1 cellular context compared by ENCODE assay signal in the genomic region with DNA sequence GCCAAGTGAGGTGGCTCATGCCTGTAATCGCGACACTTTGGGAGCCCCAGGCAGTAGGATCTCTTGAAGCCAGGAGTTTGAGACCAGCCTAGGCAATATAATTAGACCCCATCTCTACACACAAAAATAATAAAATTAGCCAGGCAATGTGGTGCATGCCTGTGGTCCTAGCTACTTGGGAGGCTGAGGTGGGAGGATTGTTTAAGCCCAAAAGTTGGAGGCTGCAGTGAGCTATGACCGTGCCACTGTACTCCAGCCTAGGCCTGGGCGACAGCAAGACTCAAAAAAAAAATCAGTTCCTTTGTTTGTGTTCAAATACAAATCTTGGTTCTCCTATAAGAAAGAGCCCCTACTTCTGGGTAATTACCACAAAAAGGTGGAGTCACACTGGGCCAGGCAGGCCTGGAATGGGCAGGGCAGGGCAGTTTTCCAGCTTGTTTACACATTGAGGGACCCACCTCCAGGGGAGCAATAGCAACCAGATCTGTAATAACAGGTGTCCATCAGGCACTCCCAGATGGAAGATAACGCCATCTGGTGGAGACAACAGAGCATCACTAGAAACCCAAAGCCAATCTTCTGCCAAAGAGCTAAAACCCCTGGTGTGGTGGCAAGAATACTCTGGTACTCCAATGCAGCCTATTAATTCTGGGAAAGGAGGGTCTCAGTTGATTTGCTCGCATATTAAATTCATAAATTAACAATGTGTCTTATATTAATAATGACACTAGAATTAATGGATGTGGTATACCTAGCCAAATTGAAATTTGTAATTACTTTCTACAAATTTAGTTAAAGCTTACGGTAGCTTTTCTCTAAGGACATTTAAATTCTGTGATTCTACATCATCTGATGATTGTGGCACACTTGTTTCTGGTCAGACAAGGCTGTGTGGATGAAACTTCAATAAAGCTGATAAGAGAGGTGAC.
TF ChIP-seq lines count a peak whose summit lies in the region.

No MANE protein-coding gene starts in this region.

TF ChIP-seq in HepG2, 621 proteins besides CTCF, POLR2A, EP300 and RAD21 (continues in another document):
- TF ChIP-seq, protein P1, sequence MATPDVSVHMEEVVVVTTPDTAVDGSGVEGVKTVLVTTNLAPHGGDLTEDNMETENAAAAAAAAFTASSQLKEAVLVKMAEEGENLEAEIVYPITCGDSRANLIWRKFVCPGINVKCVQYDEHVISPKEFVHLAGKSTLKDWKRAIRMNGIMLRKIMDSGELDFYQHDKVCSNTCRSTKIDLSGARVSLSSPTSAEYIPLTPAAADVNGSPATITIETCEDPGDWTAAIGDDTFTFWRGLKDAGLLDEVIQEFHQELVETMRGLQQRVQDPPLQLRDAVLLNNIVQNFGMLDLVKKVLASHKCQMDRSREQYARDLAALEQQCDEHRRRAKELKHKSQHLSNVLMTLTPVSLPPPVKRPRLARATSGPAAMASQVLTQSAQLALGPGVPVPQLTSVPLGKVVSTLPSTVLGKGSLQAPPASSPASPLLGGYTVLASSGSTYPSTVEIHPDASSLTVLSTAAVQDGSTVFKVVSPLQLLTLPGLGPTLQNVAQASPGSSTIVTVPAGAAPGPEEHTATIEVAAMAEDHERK (CRISPR knock-in tag; IDR thresholded peaks at IDR 0.05; ENCODE audit: low read depth), result no peak
- TF ChIP-seq ZKSCAN8 (CRISPR knock-in tag; IDR thresholded peaks at IDR 0.05; ENCODE audit: borderline replicate concordance), result no peak
- TF ChIP-seq MBD4 (IDR thresholded peaks at IDR 0.05; ENCODE audit: borderline replicate concordance, low read length), result no peak
- no peak for TF ChIP-seq KAT2B (IDR thresholded peaks at IDR 0.05; ENCODE audit: borderline replicate concordance, low read depth, low read length)
- TF ChIP-seq ZFP90 (CRISPR knock-in tag; IDR thresholded peaks at IDR 0.05; ENCODE audit: borderline replicate concordance), result peak; percentile 26; the same call in 1 of the 2 replicates
- TF ChIP-seq ZNF567 (CRISPR knock-in tag; IDR thresholded peaks at IDR 0.05; ENCODE audit: borderline replicate concordance), result no peak
- peak; percentile 77 for TF ChIP-seq GATAD2A (CRISPR knock-in tag; IDR thresholded peaks at IDR 0.05)
- TF ChIP-seq ZNF878 (CRISPR knock-in tag; IDR thresholded peaks at IDR 0.05), result 0 out of 2 replicates have a peak, but pooled peaks have one; percentile 44
- peak; percentile 57; the same call in 1 of the 2 replicates for TF ChIP-seq RXRB (CRISPR knock-in tag; IDR thresholded peaks at IDR 0.05; ENCODE audit: borderline replicate concordance)
- TF ChIP-seq ZFX (CRISPR knock-in tag; IDR thresholded peaks at IDR 0.05; ENCODE audit: low read depth), result peak; percentile 65; the same call in 1 of the 2 replicates
- TF ChIP-seq, protein P2, sequence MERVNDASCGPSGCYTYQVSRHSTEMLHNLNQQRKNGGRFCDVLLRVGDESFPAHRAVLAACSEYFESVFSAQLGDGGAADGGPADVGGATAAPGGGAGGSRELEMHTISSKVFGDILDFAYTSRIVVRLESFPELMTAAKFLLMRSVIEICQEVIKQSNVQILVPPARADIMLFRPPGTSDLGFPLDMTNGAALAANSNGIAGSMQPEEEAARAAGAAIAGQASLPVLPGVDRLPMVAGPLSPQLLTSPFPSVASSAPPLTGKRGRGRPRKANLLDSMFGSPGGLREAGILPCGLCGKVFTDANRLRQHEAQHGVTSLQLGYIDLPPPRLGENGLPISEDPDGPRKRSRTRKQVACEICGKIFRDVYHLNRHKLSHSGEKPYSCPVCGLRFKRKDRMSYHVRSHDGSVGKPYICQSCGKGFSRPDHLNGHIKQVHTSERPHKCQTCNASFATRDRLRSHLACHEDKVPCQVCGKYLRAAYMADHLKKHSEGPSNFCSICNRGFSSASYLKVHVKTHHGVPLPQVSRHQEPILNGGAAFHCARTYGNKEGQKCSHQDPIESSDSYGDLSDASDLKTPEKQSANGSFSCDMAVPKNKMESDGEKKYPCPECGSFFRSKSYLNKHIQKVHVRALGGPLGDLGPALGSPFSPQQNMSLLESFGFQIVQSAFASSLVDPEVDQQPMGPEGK (CRISPR knock-in tag; IDR thresholded peaks at IDR 0.05), result peak; percentile 62
- no peak for TF ChIP-seq ZNF280B (CRISPR knock-in tag; IDR thresholded peaks at IDR 0.05; ENCODE audit: borderline replicate concordance)
- TF ChIP-seq NR2C2 (CRISPR knock-in tag; IDR thresholded peaks at IDR 0.05; ENCODE audit: borderline replicate concordance), result peak; percentile 19; the same call in 1 of the 2 replicates
- TF ChIP-seq ZNF256 (CRISPR knock-in tag; conservative IDR thresholded peaks at IDR 0.05), result no peak
- no peak for TF ChIP-seq MTF1 (CRISPR knock-in tag; IDR thresholded peaks at IDR 0.05)
- no peak for TF ChIP-seq SP1 (IDR thresholded peaks at IDR 0.05)
- TF ChIP-seq SP1 (CRISPR knock-in tag; IDR thresholded peaks at IDR 0.05), result no peak
- TF ChIP-seq ZNF687 (CRISPR knock-in tag; IDR thresholded peaks at IDR 0.05), result no peak
- TF ChIP-seq, protein P3, sequence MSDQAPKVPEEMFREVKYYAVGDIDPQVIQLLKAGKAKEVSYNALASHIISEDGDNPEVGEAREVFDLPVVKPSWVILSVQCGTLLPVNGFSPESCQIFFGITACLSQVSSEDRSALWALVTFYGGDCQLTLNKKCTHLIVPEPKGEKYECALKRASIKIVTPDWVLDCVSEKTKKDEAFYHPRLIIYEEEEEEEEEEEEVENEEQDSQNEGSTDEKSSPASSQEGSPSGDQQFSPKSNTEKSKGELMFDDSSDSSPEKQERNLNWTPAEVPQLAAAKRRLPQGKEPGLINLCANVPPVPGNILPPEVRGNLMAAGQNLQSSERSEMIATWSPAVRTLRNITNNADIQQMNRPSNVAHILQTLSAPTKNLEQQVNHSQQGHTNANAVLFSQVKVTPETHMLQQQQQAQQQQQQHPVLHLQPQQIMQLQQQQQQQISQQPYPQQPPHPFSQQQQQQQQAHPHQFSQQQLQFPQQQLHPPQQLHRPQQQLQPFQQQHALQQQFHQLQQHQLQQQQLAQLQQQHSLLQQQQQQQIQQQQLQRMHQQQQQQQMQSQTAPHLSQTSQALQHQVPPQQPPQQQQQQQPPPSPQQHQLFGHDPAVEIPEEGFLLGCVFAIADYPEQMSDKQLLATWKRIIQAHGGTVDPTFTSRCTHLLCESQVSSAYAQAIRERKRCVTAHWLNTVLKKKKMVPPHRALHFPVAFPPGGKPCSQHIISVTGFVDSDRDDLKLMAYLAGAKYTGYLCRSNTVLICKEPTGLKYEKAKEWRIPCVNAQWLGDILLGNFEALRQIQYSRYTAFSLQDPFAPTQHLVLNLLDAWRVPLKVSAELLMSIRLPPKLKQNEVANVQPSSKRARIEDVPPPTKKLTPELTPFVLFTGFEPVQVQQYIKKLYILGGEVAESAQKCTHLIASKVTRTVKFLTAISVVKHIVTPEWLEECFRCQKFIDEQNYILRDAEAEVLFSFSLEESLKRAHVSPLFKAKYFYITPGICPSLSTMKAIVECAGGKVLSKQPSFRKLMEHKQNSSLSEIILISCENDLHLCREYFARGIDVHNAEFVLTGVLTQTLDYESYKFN (CRISPR knock-in tag; conservative IDR thresholded peaks at IDR 0.05), result 0 out of 2 replicates have a peak, but pooled peaks have one; percentile 30
- no peak for TF ChIP-seq GLMP (CRISPR knock-in tag; IDR thresholded peaks at IDR 0.05; ENCODE audit: borderline replicate concordance)
- peak; percentile 88 for TF ChIP-seq FOXO1 (CRISPR knock-in tag; IDR thresholded peaks at IDR 0.05)
- no peak for TF ChIP-seq RBFOX2 (IDR thresholded peaks at IDR 0.05; ENCODE audit: low read depth, low read length)
- TF ChIP-seq ZKSCAN5 (CRISPR knock-in tag; IDR thresholded peaks at IDR 0.05), result no peak
- TF ChIP-seq ZNF503 (CRISPR knock-in tag; IDR thresholded peaks at IDR 0.05), result 0 out of 2 replicates have a peak, but pooled peaks have one; percentile 24
- 0 out of 2 replicates have a peak, but pooled peaks have one; percentile 46 for TF ChIP-seq KLF12 (CRISPR knock-in tag; IDR thresholded peaks at IDR 0.05; ENCODE audit: borderline replicate concordance)
- TF ChIP-seq CBX5 (CRISPR knock-in tag; IDR thresholded peaks at IDR 0.05; ENCODE audit: borderline replicate concordance), result 0 out of 2 replicates have a peak, but pooled peaks have one; percentile 33
- TF ChIP-seq KLF13 (CRISPR knock-in tag; IDR thresholded peaks at IDR 0.05), result no peak
- no peak for TF ChIP-seq ZNF530 (CRISPR knock-in tag; IDR thresholded peaks at IDR 0.05; ENCODE audit: low read depth)
- no peak for TF ChIP-seq MYNN (CRISPR knock-in tag; IDR thresholded peaks at IDR 0.05; ENCODE audit: low read depth)
- no peak for TF ChIP-seq HDAC2 (CRISPR knock-in tag; IDR thresholded peaks at IDR 0.05)
- no peak for TF ChIP-seq ZSCAN22 (CRISPR knock-in tag; IDR thresholded peaks at IDR 0.05)
- no peak for TF ChIP-seq SALL2 (CRISPR knock-in tag; IDR thresholded peaks at IDR 0.05)
- TF ChIP-seq, protein P4, sequence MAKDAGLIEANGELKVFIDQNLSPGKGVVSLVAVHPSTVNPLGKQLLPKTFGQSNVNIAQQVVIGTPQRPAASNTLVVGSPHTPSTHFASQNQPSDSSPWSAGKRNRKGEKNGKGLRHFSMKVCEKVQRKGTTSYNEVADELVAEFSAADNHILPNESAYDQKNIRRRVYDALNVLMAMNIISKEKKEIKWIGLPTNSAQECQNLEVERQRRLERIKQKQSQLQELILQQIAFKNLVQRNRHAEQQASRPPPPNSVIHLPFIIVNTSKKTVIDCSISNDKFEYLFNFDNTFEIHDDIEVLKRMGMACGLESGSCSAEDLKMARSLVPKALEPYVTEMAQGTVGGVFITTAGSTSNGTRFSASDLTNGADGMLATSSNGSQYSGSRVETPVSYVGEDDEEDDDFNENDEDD (CRISPR knock-in tag; IDR thresholded peaks at IDR 0.05; ENCODE audit: borderline replicate concordance), result no peak
- TF ChIP-seq, protein P5, sequence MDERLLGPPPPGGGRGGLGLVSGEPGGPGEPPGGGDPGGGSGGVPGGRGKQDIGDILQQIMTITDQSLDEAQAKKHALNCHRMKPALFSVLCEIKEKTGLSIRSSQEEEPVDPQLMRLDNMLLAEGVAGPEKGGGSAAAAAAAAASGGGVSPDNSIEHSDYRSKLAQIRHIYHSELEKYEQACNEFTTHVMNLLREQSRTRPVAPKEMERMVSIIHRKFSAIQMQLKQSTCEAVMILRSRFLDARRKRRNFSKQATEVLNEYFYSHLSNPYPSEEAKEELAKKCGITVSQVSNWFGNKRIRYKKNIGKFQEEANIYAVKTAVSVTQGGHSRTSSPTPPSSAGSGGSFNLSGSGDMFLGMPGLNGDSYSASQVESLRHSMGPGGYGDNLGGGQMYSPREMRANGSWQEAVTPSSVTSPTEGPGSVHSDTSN (CRISPR knock-in tag; IDR thresholded peaks at IDR 0.05), result 0 out of 2 replicates have a peak, but pooled peaks have one; percentile 42
- TF ChIP-seq ZNF557 (CRISPR knock-in tag; IDR thresholded peaks at IDR 0.05), result no peak
- TF ChIP-seq ZNF607 (CRISPR knock-in tag; IDR thresholded peaks at IDR 0.05; ENCODE audit: borderline replicate concordance), result no peak
- no peak for TF ChIP-seq ZFP82 (CRISPR knock-in tag; IDR thresholded peaks at IDR 0.05; ENCODE audit: borderline replicate concordance)
- TF ChIP-seq XRCC5 (optimal IDR thresholded peaks at IDR 0.05; ENCODE audit: low read length), result peak; percentile 93
- no peak for TF ChIP-seq NFRKB (IDR thresholded peaks at IDR 0.05)
